In the genomic region with DNA sequence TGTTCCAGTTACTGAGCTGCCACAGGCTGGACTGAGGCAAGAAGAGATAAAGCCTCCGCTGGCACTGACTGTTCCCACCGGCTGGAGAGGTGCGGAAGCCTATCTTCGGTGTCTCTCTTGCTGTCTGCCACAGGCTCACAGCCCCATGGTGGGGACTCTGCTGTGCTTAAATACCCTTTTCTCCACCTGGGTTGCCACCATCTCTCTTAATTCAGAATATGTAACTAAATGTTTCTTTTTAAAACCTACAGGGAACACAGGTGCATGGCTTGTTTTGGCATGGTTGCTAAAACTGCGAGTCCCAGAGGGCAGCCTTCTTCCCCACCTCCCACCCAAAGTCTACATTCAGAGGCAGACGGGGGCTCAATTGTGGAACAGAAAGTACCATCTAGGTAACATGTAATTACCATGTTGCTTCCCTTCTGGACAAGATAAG, we compare ENCODE assay signal across 13 cellular contexts. TPM values are rescaled to one million over a fixed set of nuclear protein-coding genes. Genes with fewer than 3 reads are reported as not detected.
DNase-seq lines count a peak whose midpoint lies in the region; ATAC-seq and TF ChIP-seq lines count a peak whose summit lies in the region.
"Had no signal": no experiment of that assay in that cellular context is flagged by ENCODE, and none has a peak within 500 bp of the region (broad histone marks: within the 10 kb centered on the region; RNA-seq: fewer than 3 reads in every experiment).

No MANE protein-coding gene starts in this region.

- WGBS in esophagus muscularis mucosa = 87% methylated on average over 6 of the region's 6 CpGs

- TF ChIP-seq POLR2A in esophagus muscularis mucosa (IDR thresholded peaks at IDR 0.05; ENCODE audit: low read depth) = no peak

- no peaks in the 10 kb centered on the region for H3K27me3 Mint-ChIP-seq in memory B cell

- H3K27ac Mint-ChIP-seq in memory B cell = peak overlapping the region; percentile 77
- H3K27ac Mint-ChIP-seq: activated CD8-positive, alpha-beta memory T cell treated with anti-CD3 and anti-CD28 coated beads, Interleukin-2, amount 10 ng/mL, durations not matched to agents 7 days and 5 days; nephron progenitor cell had no signal

- intact Hi-C loops in esophagus muscularis mucosa (cut with DNase I) = no loop called here

- H3K36me3 Mint-ChIP-seq in memory B cell = no peaks in the 10 kb centered on the region
- H3K36me3 Mint-ChIP-seq: activated CD8-positive, alpha-beta memory T cell treated with anti-CD3 and anti-CD28 coated beads, Interleukin-2, amount 10 ng/mL, durations not matched to agents 7 days and 5 days had no signal

- no peaks in the 10 kb centered on the region for H3K36me3 ChIP-seq in esophagus muscularis mucosa

- H3K9me3 Mint-ChIP-seq in memory B cell = no peaks in the 10 kb centered on the region

- no peaks in the 10 kb centered on the region for H3K27me3 ChIP-seq in esophagus muscularis mucosa

- TF ChIP-seq CTCF in esophagus muscularis mucosa (IDR thresholded peaks at IDR 0.05) = no peak

- H3K4me1 ChIP-seq in esophagus muscularis mucosa = peaks cover 0 to 22% (median 17%) of the 10 kb centered on the region in 4 donors

- no peak for TF ChIP-seq EP300 in esophagus muscularis mucosa (IDR thresholded peaks at IDR 0.05)

- peaks cover 22% of the 10 kb centered on the region for H3K4me1 Mint-ChIP-seq in memory B cell

- H3K4me3 Mint-ChIP-seq in memory B cell = peak overlapping the region; percentile 33
- H3K4me3 Mint-ChIP-seq: activated CD8-positive, alpha-beta memory T cell treated with anti-CD3 and anti-CD28 coated beads, Interleukin-2, amount 10 ng/mL, durations not matched to agents 7 days and 5 days; nephron progenitor cell had no signal

- no peak overlapping the region for H3K4me3 ChIP-seq in esophagus muscularis mucosa

- H3K9me3 ChIP-seq in esophagus muscularis mucosa = no peaks in the 10 kb centered on the region

- DNase-seq in memory B cell (ENCODE audit: low spot score in 2 of 2) = no peak
- DNase-seq in esophagus muscularis mucosa (ENCODE audit: extremely low spot score) = no peak
- no peak for DNase-seq in activated CD4-positive, alpha-beta T cell treated with anti-CD3 and anti-CD28 coated beads for 48 hours
- DNase-seq in NCI-H1092 treated with DMSO at 0.1 percent for 48 hours (lab: John Stamatoyannopoulos, UW) = no peak
- DNase-seq: activated CD8-positive, alpha-beta memory T cell treated with anti-CD3 and anti-CD28 coated beads, Interleukin-2, amount 10 ng/mL, durations not matched to agents 7 days and 5 days; IMR-90; NCI-H2171; nephron progenitor cell; stimulated activated CD4-positive, alpha-beta T cell treated with anti-CD3 and anti-CD28 coated beads, Interleukin-15, amount 100 ng/mL, for 24 hours had no signal

- ATAC-seq in GM18909 (IDR thresholded peaks at IDR 0.05; ENCODE audit: poor library complexity, unreplicated experiment) (peak; percentile 76), GM21529 (IDR thresholded peaks at IDR 0.05; ENCODE audit: unreplicated experiment) (peak; percentile 71), HG03175 (IDR thresholded peaks at IDR 0.05; ENCODE audit: unreplicated experiment) (peak; percentile 72), memory B cell (ENCODE audit: low read depth) (peak; percentile 76)
- ATAC-seq: activated CD8-positive, alpha-beta memory T cell treated with anti-CD3 and anti-CD28 coated beads, Interleukin-2, amount 10 ng/mL, durations not matched to agents 7 days and 5 days; esophagus mucosa had no signal

- H3K27ac ChIP-seq in esophagus muscularis mucosa (replicated peaks in 1 of 4) = no peak overlapping the region

RNA-seq across cellular contexts. Expression of a gene that starts 8.1 kb away (rescaled TPM):
- total RNA-seq in esophagus muscularis mucosa = 100 to 1,000 TPM in 1 of 4 donors, 10 to 100 TPM in 3; 82.3 to 157 (median 85.1) TPM
